ENCODE assay signal across 9 cellular contexts in the genomic region with DNA sequence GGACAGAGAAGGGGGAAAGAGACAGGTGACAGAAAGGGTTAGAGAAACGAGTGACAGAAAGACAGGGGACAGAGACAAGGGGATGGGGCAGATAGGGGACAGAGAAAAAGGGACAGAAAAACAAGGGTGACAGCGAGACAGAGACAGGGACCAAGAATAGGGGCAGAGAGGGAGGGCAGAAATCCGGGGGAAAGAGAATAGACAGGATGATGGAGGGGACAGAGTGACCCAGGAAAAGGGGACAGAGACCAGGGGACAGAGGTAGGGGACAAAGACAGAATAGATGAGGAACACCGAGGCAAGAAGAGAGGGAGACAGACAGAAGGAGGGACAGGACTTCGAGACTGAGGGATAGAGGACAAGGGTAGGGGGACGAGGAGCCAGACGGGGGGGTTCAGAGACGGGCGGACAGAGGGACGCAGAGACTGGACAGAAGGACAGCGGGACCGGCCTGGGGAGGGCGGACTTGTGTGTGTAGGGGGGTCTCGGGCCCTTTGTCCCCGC. TPM values are rescaled to one million over a fixed set of nuclear protein-coding genes. Genes with fewer than 3 reads are reported as not detected.
A peak's percentile ranks its signal among the peaks of the same experiment; 100 is the strongest.
DNase-seq lines count a peak whose midpoint lies in the region; ATAC-seq and TF ChIP-seq lines count a peak whose summit lies in the region.
"Had no signal": no experiment of that assay in that cellular context is flagged by ENCODE, and none has a peak within 500 bp of the region (broad histone marks: within the 10 kb centered on the region; RNA-seq: fewer than 3 reads in every experiment).

No MANE protein-coding gene starts in this region.

- H3K4ac ChIP-seq in neuronal stem cell (ENCODE audit: low read length), result no peak overlapping the region

- peaks cover 9% of the 10 kb centered on the region for H3K4me1 ChIP-seq in CD4-positive, CD25-positive, alpha-beta regulatory T cell (ENCODE audit: control insufficient read depth, insufficient read depth, low read length, poor library complexity, severe bottlenecking)
- H3K4me1 ChIP-seq in OCI-LY3 (ENCODE audit: low read length), result peaks cover 10% of the 10 kb centered on the region
- peaks cover 32 to 43% of the 10 kb centered on the region in 2 donors for H3K4me1 ChIP-seq in neuronal stem cell (ENCODE audit: control insufficient read depth in 2 of 2, insufficient read depth in 1 of 2, low read depth in 1 of 2, low read length in 2 of 2)
- H3K4me1 ChIP-seq in left lung, result peaks cover 7% of the 10 kb centered on the region in 2 donors

- H3K23ac ChIP-seq in neuronal stem cell (ENCODE audit: low read depth, low read length, poor library complexity), result no peak overlapping the region

- H3K79me2 ChIP-seq in OCI-LY3 (ENCODE audit: low read length), result no peaks in the 10 kb centered on the region

- H3K4me2 ChIP-seq in OCI-LY3 (ENCODE audit: low read length) (peak overlapping the region; percentile 75), neuronal stem cell (ENCODE audit: insufficient read depth, low read length, poor library complexity, severe bottlenecking) (peak overlapping the region; percentile 60)

- peaks cover 76% of the 10 kb centered on the region for H3K27me3 Mint-ChIP-seq in CD4-positive, CD25-positive, alpha-beta regulatory T cell
- H3K27me3 Mint-ChIP-seq in endothelial cell (ENCODE audit: unreplicated experiment), result peaks cover 25% of the 10 kb centered on the region

- TF ChIP-seq CTCF in OCI-LY3 (IDR thresholded peaks at IDR 0.05; ENCODE audit: low read depth, low read length) (no peak), endothelial cell (IDR thresholded peaks at IDR 0.05; ENCODE audit: unreplicated experiment) (no peak), left lung (IDR thresholded peaks at IDR 0.05) (no peak)

- peaks cover 0 to 22% (median 9%) of the 10 kb centered on the region in 4 donors for H3K4me1 Mint-ChIP-seq in CD4-positive, CD25-positive, alpha-beta regulatory T cell
- H3K4me1 Mint-ChIP-seq in endothelial cell (ENCODE audit: unreplicated experiment), result peaks cover 17% of the 10 kb centered on the region

- peak overlapping the region; percentile 62 for H3K9ac ChIP-seq in OCI-LY3 (ENCODE audit: low read length)
- H3K9ac ChIP-seq in neuronal stem cell (ENCODE audit: low read depth, low read length, poor library complexity), result peak overlapping the region; percentile 89

- H2BK120ac ChIP-seq in neuronal stem cell (ENCODE audit: low read depth, low read length), result no peak overlapping the region

- no peak overlapping the region for H4K91ac ChIP-seq in neuronal stem cell (ENCODE audit: low read depth, low read length, poor library complexity)

- DNase-seq in CD4-positive, CD25-positive, alpha-beta regulatory T cell, result no peak
- DNase-seq in endothelial cell (ENCODE audit: low spot score), result no peak
- DNase-seq in neuronal stem cell (ENCODE audit: low spot score), result no peak
- DNase-seq in NCI-H1092 (lab: John Stamatoyannopoulos, UW), result no peak
- DNase-seq in left lung, result no peak
- no peak for DNase-seq in activated CD4-positive, CD25-positive, alpha-beta regulatory T cell (lab: John Stamatoyannopoulos, UW)
- DNase-seq: NCI-H748 treated with DMSO at 0.1 percent for 48 hours had no signal

- H3K4me3 ChIP-seq in CD4-positive, CD25-positive, alpha-beta regulatory T cell (ENCODE audit: low read depth, low read length), result no peak overlapping the region
- peak overlapping the region; percentile 79 for H3K4me3 ChIP-seq in OCI-LY3 (ENCODE audit: low read length)
- H3K4me3 ChIP-seq in neuronal stem cell (ENCODE audit: low read length in 2 of 2), result peak overlapping the region; percentile 86 to 99
- H3K4me3 ChIP-seq in left lung, result peak overlapping the region in 1 of 2 donors; percentile 24

- peaks cover 21% of the 10 kb centered on the region for H3K27me3 ChIP-seq in CD4-positive, CD25-positive, alpha-beta regulatory T cell (ENCODE audit: control insufficient read depth, insufficient read depth, low read length)
- H3K27me3 ChIP-seq in OCI-LY3 (ENCODE audit: low read depth, low read length), result no peaks in the 10 kb centered on the region; the same call in 1 of the 2 replicates
- peaks cover 0 to 9% (median 2%) of the 10 kb centered on the region in 3 experiments for H3K27me3 ChIP-seq in neuronal stem cell (ENCODE audit: control insufficient read depth in 3 of 3, insufficient read depth in 3 of 3, low read depth in 1 of 3, low read length in 3 of 3)
- H3K27me3 ChIP-seq in left lung, result peaks cover 0 to 62% of the 10 kb centered on the region in 2 donors

- H2AFZ ChIP-seq in OCI-LY3 (ENCODE audit: low read depth, low read length) (no peak overlapping the region), neuronal stem cell (ENCODE audit: low read length) (peak overlapping the region; percentile 76)

- no peak overlapping the region for H2BK12ac ChIP-seq in neuronal stem cell (ENCODE audit: low read length)

- no peaks in the 10 kb centered on the region for H3K36me3 ChIP-seq in CD4-positive, CD25-positive, alpha-beta regulatory T cell (ENCODE audit: control insufficient read depth, insufficient read depth, low read length)
- H3K36me3 ChIP-seq in OCI-LY3 (replicated peaks; ENCODE audit: low read depth, low read length) (no peaks in the 10 kb centered on the region), neuronal stem cell (replicated peaks in 1 of 2; ENCODE audit: control insufficient read depth in 2 of 2, insufficient read depth in 2 of 2, low read length in 2 of 2) (peaks cover 0 to 15% of the 10 kb centered on the region in 2 donors), left lung (no peaks in the 10 kb centered on the region)

- no peak overlapping the region for H4K8ac ChIP-seq in neuronal stem cell (ENCODE audit: low read depth, low read length)

- no peaks in the 10 kb centered on the region for H3K36me3 Mint-ChIP-seq in CD4-positive, CD25-positive, alpha-beta regulatory T cell
- H3K36me3 Mint-ChIP-seq in endothelial cell (ENCODE audit: low read depth, unreplicated experiment), result peaks cover 16% of the 10 kb centered on the region

- no peak for ATAC-seq in CD4-positive, CD25-positive, alpha-beta regulatory T cell (ENCODE audit: low read depth in 2 of 2)
- ATAC-seq in left lung (no peak), GM19324 (IDR thresholded peaks at IDR 0.05; ENCODE audit: low FRiP score, unreplicated experiment) (no peak)

- peak overlapping the region in 1 of 3 donors; percentile 17 for H3K27ac Mint-ChIP-seq in CD4-positive, CD25-positive, alpha-beta regulatory T cell
- H3K27ac Mint-ChIP-seq in endothelial cell (ENCODE audit: unreplicated experiment), result no peak overlapping the region

- H2AK5ac ChIP-seq in neuronal stem cell (ENCODE audit: low read depth, low read length), result peak overlapping the region; percentile 15

- no peaks in the 10 kb centered on the region for H4K20me1 ChIP-seq in OCI-LY3 (ENCODE audit: insufficient read depth, low read length)

- no CpG with 5 or more reads among the region's 15 CpGs for WGBS in neuronal stem cell (ENCODE audit: extremely low coverage in 2 of 2, insufficient read length in 2 of 2, insufficient replicate concordance in 1 of 2), 2 donors

- intact Hi-C loops in left lung (cut with DNase I), result no loop called here

- H2BK15ac ChIP-seq in neuronal stem cell (ENCODE audit: low read length), result no peak overlapping the region

- no peak overlapping the region for H3K27ac ChIP-seq in CD4-positive, CD25-positive, alpha-beta regulatory T cell (ENCODE audit: insufficient read depth, low read length, poor library complexity, severe bottlenecking)
- H3K27ac ChIP-seq in OCI-LY3 (ENCODE audit: low read length) (no peak overlapping the region), neuronal stem cell (replicated peaks; ENCODE audit: low read length) (no peak overlapping the region), left lung (no peak overlapping the region)

- peak overlapping the region; percentile 64 to 88 (median 76) for H3K4me3 Mint-ChIP-seq in CD4-positive, CD25-positive, alpha-beta regulatory T cell
- H3K4me3 Mint-ChIP-seq in endothelial cell (ENCODE audit: unreplicated experiment), result peak overlapping the region; percentile 96

- peak overlapping the region; percentile 31 for H3K18ac ChIP-seq in neuronal stem cell (ENCODE audit: low read length)

- H3K14ac ChIP-seq in neuronal stem cell (ENCODE audit: low read length), result peak overlapping the region; percentile 5

- H3K9me3 Mint-ChIP-seq in CD4-positive, CD25-positive, alpha-beta regulatory T cell, result peaks cover 0 to 2% (median 0%) of the 10 kb centered on the region in 7 donors
- no peaks in the 10 kb centered on the region for H3K9me3 Mint-ChIP-seq in endothelial cell (ENCODE audit: unreplicated experiment)

- no peak overlapping the region for H2BK5ac ChIP-seq in neuronal stem cell (ENCODE audit: low read length)

- peaks cover 9% of the 10 kb centered on the region for H3K79me1 ChIP-seq in neuronal stem cell (ENCODE audit: low read depth, low read length)

- no peaks in the 10 kb centered on the region for H3K9me3 ChIP-seq in CD4-positive, CD25-positive, alpha-beta regulatory T cell (ENCODE audit: control insufficient read depth in 2 of 2, low read length in 2 of 2)
- H3K9me3 ChIP-seq in OCI-LY3 (ENCODE audit: insufficient read depth, low read length) (no peaks in the 10 kb centered on the region), neuronal stem cell (replicated peaks in 1 of 2; ENCODE audit: control insufficient read depth in 2 of 2, insufficient read depth in 1 of 2, low read depth in 1 of 2, low read length in 2 of 2) (no peaks in the 10 kb centered on the region), left lung (no peaks in the 10 kb centered on the region)

RNA-seq across cellular contexts. Expression of gene CADM4, which starts 0.6 kb away (rescaled TPM):
- total RNA-seq in CD4-positive, CD25-positive, alpha-beta regulatory T cell, result 0.30 TPM
- not detected for polyA plus RNA-seq in CD4-positive, CD25-positive, alpha-beta regulatory T cell
- total RNA-seq in endothelial cell (ENCODE audit: unreplicated experiment), result 21.1 TPM
- polyA plus RNA-seq in neuronal stem cell (2013, experiment 1 of 2), result 55.1 TPM
- 63.7 TPM for polyA plus RNA-seq in neuronal stem cell (2013, experiment 2 of 2)
- total RNA-seq in left lung, result 10 to 100 TPM in 1 of 2 donors, 1 to 10 TPM in 1; 4.7 to 12.1 TPM

RNA-seq across cellular contexts. Expression of gene ZNF428, which starts 19.6 kb away (rescaled TPM):
- 26.6 TPM for total RNA-seq in CD4-positive, CD25-positive, alpha-beta regulatory T cell
- 10 to 100 TPM; 12.6 to 14.6 (median 13.7) TPM for polyA plus RNA-seq in CD4-positive, CD25-positive, alpha-beta regulatory T cell
- total RNA-seq in endothelial cell (ENCODE audit: unreplicated experiment) (97.7 TPM), left lung (10 to 100 TPM; 24.7 to 41.5 TPM)
- polyA plus RNA-seq in neuronal stem cell (2013, experiment 1 of 2), result 35.6 TPM
- 32.7 TPM for polyA plus RNA-seq in neuronal stem cell (2013, experiment 2 of 2)

RNA-seq across cellular contexts. Expression of gene SRRM5, which starts 27.2 kb away (rescaled TPM):
- total RNA-seq in CD4-positive, CD25-positive, alpha-beta regulatory T cell, result 0.64 TPM
- 1 to 10 TPM in 1 of 4 donors, under 1 TPM in 3; 0.42 to 1.1 (median 0.63) TPM for polyA plus RNA-seq in CD4-positive, CD25-positive, alpha-beta regulatory T cell
- total RNA-seq in endothelial cell (ENCODE audit: unreplicated experiment) (0.26 TPM), left lung (under 1 TPM; 0.10 to 0.32 TPM)
- 0.20 TPM for polyA plus RNA-seq in neuronal stem cell (2013, experiment 1 of 2)
- polyA plus RNA-seq in neuronal stem cell (2013, experiment 2 of 2), result 0.26 TPM

RNA-seq across cellular contexts. Expression of gene PLAUR, which starts 30.9 kb away (rescaled TPM):
- total RNA-seq in CD4-positive, CD25-positive, alpha-beta regulatory T cell, result 5.9 TPM
- 1 to 10 TPM in 1 of 4 donors, under 1 TPM in 2, not detected in 1; 0.58 to 2.6 (median 0.59) TPM for polyA plus RNA-seq in CD4-positive, CD25-positive, alpha-beta regulatory T cell
- total RNA-seq in endothelial cell (ENCODE audit: unreplicated experiment) (16.3 TPM), left lung (100 to 1,000 TPM in 1 of 2 donors, 10 to 100 TPM in 1; 76.5 to 119 TPM)
- polyA plus RNA-seq in neuronal stem cell (2013, experiment 1 of 2), result 22.9 TPM
- 24.0 TPM for polyA plus RNA-seq in neuronal stem cell (2013, experiment 2 of 2)

RNA-seq across cellular contexts. Expression of gene ZNF576, which starts 42.6 kb away (rescaled TPM):
- 8.7 TPM for total RNA-seq in CD4-positive, CD25-positive, alpha-beta regulatory T cell
- 10 to 100 TPM in 2 of 4 donors, 1 to 10 TPM in 2; 5.5 to 11.0 (median 9.9) TPM for polyA plus RNA-seq in CD4-positive, CD25-positive, alpha-beta regulatory T cell
- total RNA-seq in endothelial cell (ENCODE audit: unreplicated experiment), result 10.7 TPM
- 12.5 TPM for polyA plus RNA-seq in neuronal stem cell (2013, experiment 1 of 2)
- polyA plus RNA-seq in neuronal stem cell (2013, experiment 2 of 2), result 12.1 TPM
- total RNA-seq in left lung, result 10 to 100 TPM; 11.5 to 14.4 TPM
